9 cellular contexts compared by ENCODE assay signal in genomic region chr10:88881922-88882645, GRCh38. TPM values are rescaled to one million over a fixed set of nuclear protein-coding genes. Genes with fewer than 3 reads are reported as not detected.
DNase-seq lines count a peak whose midpoint lies in the region; ATAC-seq and TF ChIP-seq lines count a peak whose summit lies in the region.
"Had no signal": no experiment of that assay in that cellular context is flagged by ENCODE, and none has a peak within 500 bp of the region (broad histone marks: within the 10 kb centered on the region; RNA-seq: fewer than 3 reads in every experiment).

No MANE protein-coding gene starts in this region.

- H3K27ac ChIP-seq in tibial nerve (peak overlapping the region in 3 of 4 donors; percentile 89 to 93 (median 91)), ovary (peak overlapping the region in 1 of 2 donors; percentile 93)

- no peak for TF ChIP-seq POLR2A in tibial nerve (IDR thresholded peaks at IDR 0.05)
- no peak for TF ChIP-seq POLR2A in ovary (IDR thresholded peaks at IDR 0.05)

- DNase-seq in activated naive CD4-positive, alpha-beta T cell treated with anti-CD3 and anti-CD28 coated beads, Interleukin-2, amount 10 ng/mL, durations not matched to agents 7 days and 5 days: no peak
- DNase-seq in activated naive CD4-positive, alpha-beta T cell treated with anti-CD3 and anti-CD28 coated beads, Interleukin-2, amount 50 U/mL, for 16 hours: no peak
- DNase-seq in WTC11 (ENCODE audit: low spot score) (no peak), foreskin fibroblast (peak in 1 of 2 donors; percentile 28), tibial nerve (ENCODE audit: low spot score in 2 of 2) (no peak), DMS53 (lab: John Stamatoyannopoulos, UW) (no peak), ovary (no peak), NCI-H1048 (lab: John Stamatoyannopoulos, UW) (no peak)
- DNase-seq: NCI-H1694 treated with DMSO at 0.1 percent for 48 hours had no signal

- H3K27me3 Mint-ChIP-seq in activated naive CD4-positive, alpha-beta T cell treated with anti-CD3 and anti-CD28 coated beads, Interleukin-2, amount 10 ng/mL, durations not matched to agents 7 days and 5 days: peaks cover 3% of the 10 kb centered on the region
- H3K27me3 Mint-ChIP-seq in WTC11 (ENCODE audit: low read depth): peaks cover 15% of the 10 kb centered on the region

- 66 to 68% methylated on average over 5 of the region's 5 CpGs for WGBS in tibial nerve, 2 donors
- WGBS in ovary, 3 donors: 31 to 38% (median 36%) methylated on average over 5 of the region's 5 CpGs

- peaks cover 48% of the 10 kb centered on the region for H3K36me3 Mint-ChIP-seq in activated naive CD4-positive, alpha-beta T cell treated with anti-CD3 and anti-CD28 coated beads, Interleukin-2, amount 10 ng/mL, durations not matched to agents 7 days and 5 days
- H3K36me3 Mint-ChIP-seq in WTC11: no peaks in the 10 kb centered on the region

- no peaks in the 10 kb centered on the region for H3K9me3 ChIP-seq in tibial nerve
- H3K9me3 ChIP-seq in ovary: no peaks in the 10 kb centered on the region

- TF ChIP-seq CTCF in WTC11 (IDR thresholded peaks at IDR 0.05): no peak
- no peak for TF ChIP-seq CTCF in foreskin fibroblast (IDR thresholded peaks at IDR 0.05; ENCODE audit: low read depth, low read length)
- no peak for TF ChIP-seq CTCF in tibial nerve (IDR thresholded peaks at IDR 0.05)
- no peak for TF ChIP-seq CTCF in ovary (IDR thresholded peaks at IDR 0.05)

- peaks cover 0 to 30% (median 9%) of the 10 kb centered on the region in 4 donors for H3K4me1 ChIP-seq in tibial nerve
- H3K4me1 ChIP-seq in ovary (ENCODE audit: insufficient read depth): peaks cover 8% of the 10 kb centered on the region

- POLR2A ChIA-PET in WTC11 (lab: Charles Lee): no interaction called here

- no peak for ATAC-seq in WTC11

- CTCF ChIA-PET in activated naive CD4-positive, alpha-beta T cell treated with anti-CD3 and anti-CD28 coated beads, Interleukin-2, amount 10 ng/mL, durations not matched to agents 7 days and 5 days (lab: Charles Lee): interaction anchor here (0.6 to 6.6 kb wide), 5 partner anchors 45 to 1041 kb away, joined by 3 to 36 read pairs (median 5); no protein-coding TSS in a partner anchor
- CTCF ChIA-PET in WTC11 (lab: Charles Lee): interaction anchor here (0.9 to 1.0 kb wide), 2 partner anchors 51 to 53 kb away, joined by 3 to 5 read pairs; no protein-coding TSS in a partner anchor

- H3K4me3 Mint-ChIP-seq in activated naive CD4-positive, alpha-beta T cell treated with anti-CD3 and anti-CD28 coated beads, Interleukin-2, amount 10 ng/mL, durations not matched to agents 7 days and 5 days: peak overlapping the region; percentile 98
- H3K4me3 Mint-ChIP-seq in WTC11: peak overlapping the region; percentile 88

- H3K36me3 ChIP-seq in tibial nerve: no peaks in the 10 kb centered on the region
- no peaks in the 10 kb centered on the region for H3K36me3 ChIP-seq in ovary

- H3K27ac Mint-ChIP-seq in activated naive CD4-positive, alpha-beta T cell treated with anti-CD3 and anti-CD28 coated beads, Interleukin-2, amount 10 ng/mL, durations not matched to agents 7 days and 5 days: peak overlapping the region; percentile 98
- H3K27ac Mint-ChIP-seq in WTC11: no peak overlapping the region

- H3K4me3 ChIP-seq in foreskin fibroblast (ENCODE audit: low read depth in 1 of 2, low read length in 2 of 2): peak overlapping the region; percentile 85 to 91
- peak overlapping the region in 1 of 4 donors; percentile 62 for H3K4me3 ChIP-seq in tibial nerve
- no peak overlapping the region for H3K4me3 ChIP-seq in ovary

- H3K4me1 Mint-ChIP-seq in activated naive CD4-positive, alpha-beta T cell treated with anti-CD3 and anti-CD28 coated beads, Interleukin-2, amount 10 ng/mL, durations not matched to agents 7 days and 5 days: peaks cover 83% of the 10 kb centered on the region
- peaks cover 59% of the 10 kb centered on the region for H3K4me1 Mint-ChIP-seq in WTC11

- H3K9me3 Mint-ChIP-seq in activated naive CD4-positive, alpha-beta T cell treated with anti-CD3 and anti-CD28 coated beads, Interleukin-2, amount 10 ng/mL, durations not matched to agents 7 days and 5 days: peaks cover under 1% of the 10 kb centered on the region
- no peaks in the 10 kb centered on the region for H3K9me3 Mint-ChIP-seq in WTC11

- H3K27me3 ChIP-seq in tibial nerve (no peaks in the 10 kb centered on the region), ovary (no peaks in the 10 kb centered on the region)

- TF ChIP-seq EP300 in tibial nerve (IDR thresholded peaks at IDR 0.05) (no peak), ovary (IDR thresholded peaks at IDR 0.05) (no peak)

- intact Hi-C loops in ovary (cut with DNase I): loop anchor here in 3 of 4 donors (5.0 kb wide), 3 partner anchors 40 to 50 kb away; no protein-coding TSS in a partner anchor

TF ChIP-seq in WTC11, 78 proteins besides CTCF, POLR2A, EP300 and RAD21:
- TF ChIP-seq ZNF532 (CRISPR knock-in tag; IDR thresholded peaks at IDR 0.05; ENCODE audit: borderline replicate concordance) (no peak), KAT7 (CRISPR knock-in tag; IDR thresholded peaks at IDR 0.05; ENCODE audit: borderline replicate concordance) (no peak), FOXJ3 (CRISPR knock-in tag; IDR thresholded peaks at IDR 0.05; ENCODE audit: borderline replicate concordance) (no peak), EMX1 (CRISPR knock-in tag; IDR thresholded peaks at IDR 0.05) (no peak), HMGA2 (CRISPR knock-in tag; IDR thresholded peaks at IDR 0.05) (no peak), NR3C1 (CRISPR knock-in tag; conservative IDR thresholded peaks at IDR 0.05; ENCODE audit: low read depth) (no peak), ZNF263 (CRISPR knock-in tag; IDR thresholded peaks at IDR 0.05; ENCODE audit: low read depth) (no peak)

RNA-seq across cellular contexts. Expression of gene STAMBPL1, which starts 2.0 kb away (rescaled TPM):
- total RNA-seq in WTC11 (2021): 3.9 to 4.6 TPM (median 4.2 TPM) in 3 replicates
- 10 to 100 TPM; 14.2 to 34.5 (median 25.5) TPM for total RNA-seq in tibial nerve
- total RNA-seq in ovary: 10 to 100 TPM; 12.8 to 39.6 (median 16.9) TPM
- polyA plus RNA-seq in ovary: 10 to 100 TPM in 1 of 2 donors, 1 to 10 TPM in 1; 7.9 to 12.8 TPM

RNA-seq across cellular contexts. Expression of gene ANKRD22, which starts 30.4 kb away (rescaled TPM):
- total RNA-seq in WTC11 (2021) (not detected in 3 replicates), tibial nerve (not detected), ovary (under 1 TPM in 1 of 7 donors, not detected in 6; 0.42 TPM)
- under 1 TPM in 1 of 2 donors, not detected in 1; 0.63 TPM for polyA plus RNA-seq in ovary
